Comparison of ENCODE assay signal across 1 cellular context in the genomic region with DNA sequence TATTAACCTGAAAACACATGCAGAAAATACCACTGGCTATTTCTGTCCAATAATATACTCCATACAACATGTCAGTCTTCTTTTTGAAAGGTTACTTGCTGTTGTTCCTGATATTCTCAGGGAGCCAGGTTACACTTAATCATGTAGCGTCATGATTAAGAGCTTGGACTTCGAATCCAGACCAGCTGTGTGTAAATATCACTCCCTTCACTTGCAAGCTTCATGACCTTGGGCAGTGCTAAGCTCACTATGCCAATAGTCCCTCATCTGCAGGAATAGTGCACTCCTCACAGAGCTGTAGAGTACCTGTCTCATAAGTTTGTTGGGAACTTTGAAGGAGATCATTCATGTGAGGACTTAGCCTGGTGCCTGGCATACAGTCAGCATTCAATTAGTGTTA.
TF ChIP-seq lines count a peak whose summit lies in the region.

No MANE protein-coding gene starts in this region.

TF ChIP-seq in A549, 52 proteins besides CTCF, POLR2A, EP300 and RAD21 (continued from another document):
- TF ChIP-seq, protein P1, sequence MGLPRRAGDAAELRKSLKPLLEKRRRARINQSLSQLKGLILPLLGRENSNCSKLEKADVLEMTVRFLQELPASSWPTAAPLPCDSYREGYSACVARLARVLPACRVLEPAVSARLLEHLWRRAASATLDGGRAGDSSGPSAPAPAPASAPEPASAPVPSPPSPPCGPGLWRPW (IDR thresholded peaks at IDR 0.05), result no peak
- TF ChIP-seq POLR2AphosphoS2 (conservative IDR thresholded peaks at IDR 0.05; ENCODE audit: low read length) (no peak), CBX8 (IDR thresholded peaks at IDR 0.05) (no peak), HEYL (CRISPR knock-in tag; IDR thresholded peaks at IDR 0.05) (no peak), KDM1A (IDR thresholded peaks at IDR 0.05; ENCODE audit: low read depth) (no peak)
- TF ChIP-seq, protein P2, sequence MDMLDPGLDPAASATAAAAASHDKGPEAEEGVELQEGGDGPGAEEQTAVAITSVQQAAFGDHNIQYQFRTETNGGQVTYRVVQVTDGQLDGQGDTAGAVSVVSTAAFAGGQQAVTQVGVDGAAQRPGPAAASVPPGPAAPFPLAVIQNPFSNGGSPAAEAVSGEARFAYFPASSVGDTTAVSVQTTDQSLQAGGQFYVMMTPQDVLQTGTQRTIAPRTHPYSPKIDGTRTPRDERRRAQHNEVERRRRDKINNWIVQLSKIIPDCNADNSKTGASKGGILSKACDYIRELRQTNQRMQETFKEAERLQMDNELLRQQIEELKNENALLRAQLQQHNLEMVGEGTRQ (IDR thresholded peaks at IDR 0.05), result no peak
- TF ChIP-seq, protein P3, sequence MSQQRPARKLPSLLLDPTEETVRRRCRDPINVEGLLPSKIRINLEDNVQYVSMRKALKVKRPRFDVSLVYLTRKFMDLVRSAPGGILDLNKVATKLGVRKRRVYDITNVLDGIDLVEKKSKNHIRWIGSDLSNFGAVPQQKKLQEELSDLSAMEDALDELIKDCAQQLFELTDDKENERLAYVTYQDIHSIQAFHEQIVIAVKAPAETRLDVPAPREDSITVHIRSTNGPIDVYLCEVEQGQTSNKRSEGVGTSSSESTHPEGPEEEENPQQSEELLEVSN (IDR thresholded peaks at IDR 0.05; ENCODE audit: borderline replicate concordance, low read depth), result no peak
